Comparison of ENCODE assay signal across 33 cellular contexts in the genomic region with DNA sequence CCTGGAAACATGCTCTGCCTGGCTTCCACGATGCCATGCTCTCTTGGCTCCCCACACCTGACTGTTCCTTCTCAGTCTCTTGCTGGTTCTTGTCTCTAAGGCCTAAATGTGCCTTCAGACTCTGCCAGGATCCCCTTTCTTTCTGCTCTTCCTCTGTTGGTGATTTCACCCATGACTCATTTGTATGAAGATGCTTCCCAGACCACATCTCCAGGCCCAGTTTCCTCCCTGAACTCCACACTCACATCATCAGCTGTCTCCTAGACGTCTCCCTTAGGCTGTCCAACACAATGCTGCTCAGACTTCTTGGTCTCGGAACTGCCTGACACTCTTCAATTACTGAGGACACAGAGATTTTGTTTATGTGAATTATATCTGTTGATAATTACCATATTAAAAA. TPM values are rescaled to one million over a fixed set of nuclear protein-coding genes. Genes with fewer than 3 reads are reported as not detected.
"Had no signal": no experiment of that assay in that cellular context is flagged by ENCODE, and none has a peak within 500 bp of the region (broad histone marks: within the 10 kb centered on the region; RNA-seq: fewer than 3 reads in every experiment).

No MANE protein-coding gene starts in this region.

- DNase-seq: activated B cell treated with CpG ODN at 0.5 μM for 24 hours; activated CD4-positive, alpha-beta memory T cell treated with anti-CD3 and anti-CD28 coated beads, Interleukin-2, amount 10 ng/mL, durations not matched to agents 7 days and 5 days; activated CD4-positive, alpha-beta T cell treated with anti-CD3 and anti-CD28 coated beads for 1 hour; activated CD4-positive, alpha-beta T cell treated with anti-CD3 and anti-CD28 coated beads for 48 hours; activated CD8-positive, alpha-beta memory T cell treated with anti-CD3 and anti-CD28 coated beads for 24 hours; activated CD8-positive, alpha-beta memory T cell treated with anti-CD3 and anti-CD28 coated beads, Interleukin-2, amount 10 ng/mL, durations not matched to agents 7 days and 5 days; activated CD8-positive, alpha-beta memory T cell treated with anti-CD3 and anti-CD28 coated beads, Interleukin-2, amount 50 U/mL, for 48 hours; activated effector memory CD4-positive, alpha-beta T cell treated with Interleukin-2 at 50 U/mL for 16 hours; activated naive CD4-positive, alpha-beta T cell treated with anti-CD3 and anti-CD28 coated beads, Interleukin-2, amount 10 ng/mL, durations not matched to agents 7 days and 5 days; activated naive CD8-positive, alpha-beta T cell treated with anti-CD3 and anti-CD28 coated beads, Interleukin-2, amount 50 U/mL, for 24 hours; activated T-cell treated with anti-CD3 and anti-CD28 coated beads, Interleukin-2, amount 50 U/mL, for 48 hours; anterior cingulate cortex; brain microvascular endothelial cell; NCI-H1105; NCI-H1436; NCI-H1930; NCI-H2081 treated with DMSO at 0.1 percent for 48 hours; NCI-H510A; NCI-H526; NCI-H748 treated with DMSO at 0.1 percent for 48 hours; NK-92 treated with Interleukin-12 subunit alpha and Interleukin-12 subunit beta, amount 100 ng/mL, for 24 hours; PC-9; Right ventricle myocardium superior; SW 1271; T-helper 1 cell; T-helper 2 cell; T-helper 9 cell had no signal

- H3K27me3 ChIP-seq: brain microvascular endothelial cell had no signal

- H3K36me3 ChIP-seq: brain microvascular endothelial cell, cardiac muscle cell had no signal

- H3K4me3 ChIP-seq: cardiac muscle cell, K562, PC-9 had no signal

- H3K27ac ChIP-seq: brain microvascular endothelial cell, cardiac muscle cell, PC-9, RWPE1, VCaP had no signal

RNA-seq across cellular contexts. Expression of a gene that starts 38.2 kb away (rescaled TPM):
- total RNA-seq: activated B cell treated with CpG ODN at 0.5 μM for 24 hours; activated CD4-positive, alpha-beta memory T cell treated with anti-CD3 and anti-CD28 coated beads, Interleukin-2, amount 10 ng/mL, durations not matched to agents 7 days and 5 days; activated CD8-positive, alpha-beta memory T cell treated with anti-CD3 and anti-CD28 coated beads, Interleukin-2, amount 10 ng/mL, durations not matched to agents 7 days and 5 days; cardiac muscle cell; K562; M059J; OCI-LY7; PC-9; Right ventricle myocardium superior had no signal
